In genomic region chrX:153739754-153740486, GRCh38 we compare ENCODE assay signal across 14 cellular contexts. TPM values are rescaled to one million over a fixed set of nuclear protein-coding genes. Genes with fewer than 3 reads are reported as not detected.
DNase-seq lines count a peak whose midpoint lies in the region; ATAC-seq, FAIRE-seq and TF ChIP-seq lines count a peak whose summit lies in the region.
"Had no signal": no experiment of that assay in that cellular context is flagged by ENCODE, and none has a peak within 500 bp of the region (broad histone marks: within the 10 kb centered on the region; RNA-seq: fewer than 3 reads in every experiment).

No MANE protein-coding gene starts in this region.

- no peaks in the 10 kb centered on the region for H3F3A ChIP-seq in GM23338 (replicated peaks; ENCODE audit: low read depth)

- 92% methylated on average over 26 of the region's 29 CpGs for WGBS in mesenchymal stem cell

- H3K18ac ChIP-seq in mesenchymal stem cell (ENCODE audit: low read depth in 1 of 2, low read length in 2 of 2), result peak overlapping the region in 1 of 2 experiments; percentile 24

- H4K91ac ChIP-seq in mesenchymal stem cell (ENCODE audit: low read length), result no peak overlapping the region

- H3K27ac Mint-ChIP-seq in GM23338, result no peak overlapping the region
- H3K27ac Mint-ChIP-seq in naive thymus-derived CD8-positive, alpha-beta T cell, result peak overlapping the region in 8 of 10 donors; percentile 78 to 88 (median 84)

- H3K4me3 ChIP-seq in GM23338 (no peak overlapping the region), gastrocnemius medialis (no peak overlapping the region), mesenchymal stem cell (ENCODE audit: insufficient read depth in 1 of 2, low read depth in 1 of 2, low read length in 2 of 2) (no peak overlapping the region)
- H3K4me3 ChIP-seq: SJSA1, testis had no signal

- H3K14ac ChIP-seq in mesenchymal stem cell (ENCODE audit: low read length in 2 of 2), result no peak overlapping the region

- H3K27me3 ChIP-seq in GM23338 (ENCODE audit: insufficient read depth), result no peaks in the 10 kb centered on the region
- no peaks in the 10 kb centered on the region for H3K27me3 ChIP-seq in gastrocnemius medialis
- no peaks in the 10 kb centered on the region for H3K27me3 ChIP-seq in mesenchymal stem cell (ENCODE audit: control insufficient read depth in 1 of 2, insufficient read depth in 1 of 2, low read length in 2 of 2)
- H3K27me3 ChIP-seq: SJSA1, testis had no signal

- H2BK5ac ChIP-seq in mesenchymal stem cell (ENCODE audit: low read depth, low read length, poor library complexity, severe bottlenecking), result no peak overlapping the region

- no peaks in the 10 kb centered on the region for H3K27me3 Mint-ChIP-seq in GM23338 (ENCODE audit: insufficient read depth, low read depth, poor library complexity)
- H3K27me3 Mint-ChIP-seq in naive thymus-derived CD8-positive, alpha-beta T cell, result no peaks in the 10 kb centered on the region

- TF ChIP-seq POLR2A in gastrocnemius medialis (IDR thresholded peaks at IDR 0.05), result no peak

- H2BK12ac ChIP-seq in mesenchymal stem cell (ENCODE audit: low read length in 2 of 2), result no peak overlapping the region

- no peak overlapping the region for H4K8ac ChIP-seq in mesenchymal stem cell (ENCODE audit: low read length)

- no peaks in the 10 kb centered on the region for H3K9me3 ChIP-seq in gastrocnemius medialis
- H3K9me3 ChIP-seq in mesenchymal stem cell (ENCODE audit: control insufficient read depth, low read length), result peaks cover 5% of the 10 kb centered on the region
- H3K9me3 ChIP-seq: SJSA1, testis had no signal

- H3K4me3 Mint-ChIP-seq in GM23338, result no peak overlapping the region
- peak overlapping the region; percentile 55 to 80 (median 65) for H3K4me3 Mint-ChIP-seq in naive thymus-derived CD8-positive, alpha-beta T cell

- H2BK15ac ChIP-seq in mesenchymal stem cell (ENCODE audit: low read depth, poor library complexity, severe bottlenecking), result no peak overlapping the region

- H3K23ac ChIP-seq in mesenchymal stem cell (ENCODE audit: low read length in 2 of 2), result no peak overlapping the region

- no peaks in the 10 kb centered on the region for H3K4me1 ChIP-seq in GM23338 (ENCODE audit: insufficient read depth)
- H3K4me1 ChIP-seq in gastrocnemius medialis, result peaks cover 0 to 8% of the 10 kb centered on the region in 2 donors
- H3K4me1 ChIP-seq in mesenchymal stem cell (ENCODE audit: control insufficient read depth, insufficient read depth, low read depth, low read length), result peaks cover 5% of the 10 kb centered on the region
- H3K4me1 ChIP-seq: SJSA1 had no signal

- FAIRE-seq in GM19239 (lab: Jason Lieb, UNC), result no peak

- no peak overlapping the region for H3K9ac ChIP-seq in mesenchymal stem cell (ENCODE audit: low read length)

- in situ Hi-C loops in gastrocnemius medialis (cut with MboI; ENCODE audit: low sequenced_read_pairs in 4 of 4), result no loop called here

- POLR2A ChIA-PET in naive thymus-derived CD8-positive, alpha-beta T cell (lab: Charles Lee), result interaction anchor here (0.6 to 1.2 kb wide), 3 partner anchors 13 to 187 kb away, joined by 3 to 4 read pairs (median 3); no protein-coding TSS in a partner anchor

- H3K79me1 ChIP-seq in mesenchymal stem cell (replicated peaks; ENCODE audit: low read length, poor library complexity, severe bottlenecking), result no peaks in the 10 kb centered on the region

- H3K9me2 ChIP-seq in GM23338 (ENCODE audit: insufficient read depth), result no peaks in the 10 kb centered on the region

- H3K9me3 Mint-ChIP-seq in GM23338, result no peaks in the 10 kb centered on the region
- peaks cover 0 to 2% (median 0%) of the 10 kb centered on the region in 9 donors for H3K9me3 Mint-ChIP-seq in naive thymus-derived CD8-positive, alpha-beta T cell

- intact Hi-C loops in gastrocnemius medialis (cut with DNase I; ENCODE audit: low total_unique reads), result no loop called here

- H3K4me1 Mint-ChIP-seq in GM23338, result peaks cover 10% of the 10 kb centered on the region
- H3K4me1 Mint-ChIP-seq in naive thymus-derived CD8-positive, alpha-beta T cell, result peaks cover 5 to 46% (median 15%) of the 10 kb centered on the region in 4 donors

- no peak overlapping the region for H2AK5ac ChIP-seq in mesenchymal stem cell (ENCODE audit: low read length, severe bottlenecking)

- no peak overlapping the region for H2BK120ac ChIP-seq in mesenchymal stem cell (ENCODE audit: low read depth, low read length)

- no peaks in the 10 kb centered on the region for H3K36me3 Mint-ChIP-seq in GM23338 (ENCODE audit: low read depth)
- H3K36me3 Mint-ChIP-seq in naive thymus-derived CD8-positive, alpha-beta T cell, result peaks cover 0 to 4% (median 0%) of the 10 kb centered on the region in 3 donors

- no peak overlapping the region for H3K4me2 ChIP-seq in GM23338
- no peak overlapping the region for H3K4me2 ChIP-seq in mesenchymal stem cell (ENCODE audit: low read length, poor library complexity, severe bottlenecking)

- ATAC-seq in GM23338, result peak; percentile 34; the same call in 2 of the 3 replicates
- ATAC-seq in naive thymus-derived CD8-positive, alpha-beta T cell, result peak; percentile 89 to 92
- ATAC-seq in gastrocnemius medialis, result no peak

- TF ChIP-seq CTCF in GM23338 (conservative IDR thresholded peaks at IDR 0.05; ENCODE audit: low read depth in 2 of 2) (no peak), gastrocnemius medialis (IDR thresholded peaks at IDR 0.05 in 4 of 5, conservative IDR thresholded peaks at IDR 0.05 in 1 of 5) (no peak)

- H2AFZ ChIP-seq in GM23338, result no peak overlapping the region
- H2AFZ ChIP-seq in mesenchymal stem cell (ENCODE audit: low read depth, low read length), result no peak overlapping the region

- H3K4ac ChIP-seq in mesenchymal stem cell (ENCODE audit: low read depth in 1 of 2, low read length in 2 of 2), result no peak overlapping the region

- H3K36me3 ChIP-seq in GM23338 (ENCODE audit: insufficient read depth) (no peaks in the 10 kb centered on the region), gastrocnemius medialis (peaks cover 0 to 14% of the 10 kb centered on the region in 2 donors), mesenchymal stem cell (ENCODE audit: control insufficient read depth in 1 of 2, insufficient read depth in 2 of 2, low read depth in 1 of 2, low read length in 2 of 2) (peaks cover 11 to 32% of the 10 kb centered on the region in 2 experiments)
- H3K36me3 ChIP-seq: SJSA1 had no signal

- DNase-seq in activated CD4-positive, alpha-beta T cell treated with anti-CD3 and anti-CD28 coated beads, Interleukin-2, amount 50 U/mL, for 48 hours, result peak; percentile 17 to 25
- no peak for DNase-seq in activated CD4-positive, alpha-beta T cell treated with anti-CD3 and anti-CD28 coated beads for 1 hour
- DNase-seq in GM23338 (ENCODE audit: low spot score) (peak; percentile 8), gastrocnemius medialis (no peak), GM19239 (ENCODE audit: insufficient read length, low spot score) (no peak), mesenchymal stem cell (no peak)
- peak; percentile 24 for DNase-seq in activated effector memory CD4-positive, alpha-beta T cell treated with Interleukin-2 at 50 U/mL for 16 hours
- DNase-seq in naive thymus-derived CD8-positive, alpha-beta T cell, result peak in 3 of 10 donors; percentile 25 to 44 (median 41)
- DNase-seq: hypothalamus, Kasumi-1, NCI-H1436 treated with DMSO at 0.1 percent for 48 hours, testis had no signal

- no peaks in the 10 kb centered on the region for H4K20me1 ChIP-seq in GM23338 (replicated peaks; ENCODE audit: insufficient read depth)

- H3K79me2 ChIP-seq in GM23338 (replicated peaks; ENCODE audit: insufficient read depth), result no peaks in the 10 kb centered on the region

- H3K27ac ChIP-seq in GM23338 (ENCODE audit: low read depth), result no peak overlapping the region
- H3K27ac ChIP-seq in gastrocnemius medialis, result no peak overlapping the region
- H3K27ac ChIP-seq in mesenchymal stem cell (ENCODE audit: low read length, poor library complexity, severe bottlenecking), result no peak overlapping the region
- H3K27ac ChIP-seq: HL-60, SJSA1, testis had no signal

TF ChIP-seq in GM23338, 12 proteins besides CTCF, POLR2A, EP300 and RAD21 (continues in another document):
- no peak for TF ChIP-seq NANOG (IDR thresholded peaks at IDR 0.05; ENCODE audit: borderline replicate concordance)

RNA-seq across cellular contexts. Expression of gene ABCD1, which starts 15.3 kb away (rescaled TPM):
- 4.0 and 8.9 TPM in 2 replicates for total RNA-seq in GM23338 (2014; rRNA removed; shearing (Covaris generic))
- 2.4 and 2.9 TPM in 2 replicates for polyA plus RNA-seq in GM23338 (2016; fragmentation: Nextera tagmentation; extraction: Ambion mirVana)
- total RNA-seq in naive thymus-derived CD8-positive, alpha-beta T cell, result 1 to 10 TPM; 5.8 to 7.3 TPM
- polyA plus RNA-seq in naive thymus-derived CD8-positive, alpha-beta T cell, result 1 to 10 TPM; 1.1 to 2.1 (median 2.0) TPM
- 10 to 100 TPM; 19.9 to 54.6 (median 34.5) TPM for total RNA-seq in gastrocnemius medialis
- polyA plus RNA-seq in mesenchymal stem cell (2013, experiment 1 of 2), result 15.8 TPM
- 15.4 TPM for polyA plus RNA-seq in mesenchymal stem cell (2013, experiment 2 of 2)

RNA-seq across cellular contexts. Expression of gene BCAP31, which starts 15.7 kb away (rescaled TPM):
- 85.0 and 104 TPM in 2 replicates for total RNA-seq in GM23338 (2014; rRNA removed; shearing (Covaris generic))
- polyA plus RNA-seq in GM23338 (2016; fragmentation: Nextera tagmentation; extraction: Ambion mirVana), result 136 and 145 TPM in 2 replicates
- total RNA-seq in naive thymus-derived CD8-positive, alpha-beta T cell, result 100 to 1,000 TPM; 108 to 118 TPM
- polyA plus RNA-seq in naive thymus-derived CD8-positive, alpha-beta T cell, result 100 to 1,000 TPM; 298 to 328 (median 319) TPM
- total RNA-seq in gastrocnemius medialis, result 10 to 100 TPM; 41.5 to 91.9 (median 48.3) TPM
- polyA plus RNA-seq in mesenchymal stem cell (2013, experiment 1 of 2), result 125 TPM
- 127 TPM for polyA plus RNA-seq in mesenchymal stem cell (2013, experiment 2 of 2)

RNA-seq across cellular contexts. Expression of gene PLXNB3, which starts 24.1 kb away (rescaled TPM):
- 3.2 and 4.1 TPM in 2 replicates for total RNA-seq in GM23338 (2014; rRNA removed; shearing (Covaris generic))
- 0.30 and 0.70 TPM in 2 replicates for polyA plus RNA-seq in GM23338 (2016; fragmentation: Nextera tagmentation; extraction: Ambion mirVana)
- under 1 TPM; 0.34 to 0.41 TPM for total RNA-seq in naive thymus-derived CD8-positive, alpha-beta T cell
- polyA plus RNA-seq in naive thymus-derived CD8-positive, alpha-beta T cell, result not detected
- 1 to 10 TPM in 1 of 4 donors, under 1 TPM in 3; 0.10 to 1.1 (median 0.13) TPM for total RNA-seq in gastrocnemius medialis
- 8.0 TPM for polyA plus RNA-seq in mesenchymal stem cell (2013, experiment 1 of 2)
- polyA plus RNA-seq in mesenchymal stem cell (2013, experiment 2 of 2), result 8.5 TPM

RNA-seq across cellular contexts. Expression of gene SRPK3, which starts 40.9 kb away (rescaled TPM):
- total RNA-seq in GM23338 (2014; rRNA removed; shearing (Covaris generic)), result 0.23 TPM in 1 of 2 replicates, not detected in the other
- polyA plus RNA-seq in GM23338 (2016; fragmentation: Nextera tagmentation; extraction: Ambion mirVana), result 0.15 and 0.19 TPM in 2 replicates
- not detected for total RNA-seq in naive thymus-derived CD8-positive, alpha-beta T cell
- not detected for polyA plus RNA-seq in naive thymus-derived CD8-positive, alpha-beta T cell
- total RNA-seq in gastrocnemius medialis, result 10 to 100 TPM; 30.3 to 39.9 (median 33.8) TPM
- polyA plus RNA-seq in mesenchymal stem cell (2013, experiment 1 of 2), result 0.03 TPM
- polyA plus RNA-seq in mesenchymal stem cell (2013, experiment 2 of 2), result 0.03 TPM
- total RNA-seq: SJSA1 had no signal

RNA-seq across cellular contexts. Expression of gene SLC6A8, which starts 52.2 kb away (rescaled TPM):
- 61.9 and 68.6 TPM in 2 replicates for total RNA-seq in GM23338 (2014; rRNA removed; shearing (Covaris generic))
- polyA plus RNA-seq in GM23338 (2016; fragmentation: Nextera tagmentation; extraction: Ambion mirVana), result 19.5 and 22.2 TPM in 2 replicates
- under 1 TPM; 0.31 to 0.49 TPM for total RNA-seq in naive thymus-derived CD8-positive, alpha-beta T cell
- under 1 TPM in 2 of 3 donors, not detected in 1; 0.04 to 0.16 TPM for polyA plus RNA-seq in naive thymus-derived CD8-positive, alpha-beta T cell
- 10 to 100 TPM; 40.1 to 78.1 (median 45.0) TPM for total RNA-seq in gastrocnemius medialis
- polyA plus RNA-seq in mesenchymal stem cell (2013, experiment 1 of 2), result 26.1 TPM
- 26.0 TPM for polyA plus RNA-seq in mesenchymal stem cell (2013, experiment 2 of 2)

Comparison
In these comparisons a context has a peak if more than half of its experiments do, and no peak if none do; other contexts are left out.
1. DNase-seq: peak in activated CD4-positive, alpha-beta T cell treated with anti-CD3 and anti-CD28 coated beads, Interleukin-2, amount 50 U/mL, for 48 hours (2 of 2), GM23338 (single experiment) and activated effector memory CD4-positive, alpha-beta T cell treated with Interleukin-2 at 50 U/mL for 16 hours (single experiment); none in activated CD4-positive, alpha-beta T cell treated with anti-CD3 and anti-CD28 coated beads for 1 hour (single experiment), gastrocnemius medialis (0 of 2), GM19239 (single experiment) and mesenchymal stem cell (single experiment).
2. ATAC-seq: peak in GM23338 (single experiment) and naive thymus-derived CD8-positive, alpha-beta T cell (2 of 2); none in gastrocnemius medialis (0 of 2).